In the genomic region with DNA sequence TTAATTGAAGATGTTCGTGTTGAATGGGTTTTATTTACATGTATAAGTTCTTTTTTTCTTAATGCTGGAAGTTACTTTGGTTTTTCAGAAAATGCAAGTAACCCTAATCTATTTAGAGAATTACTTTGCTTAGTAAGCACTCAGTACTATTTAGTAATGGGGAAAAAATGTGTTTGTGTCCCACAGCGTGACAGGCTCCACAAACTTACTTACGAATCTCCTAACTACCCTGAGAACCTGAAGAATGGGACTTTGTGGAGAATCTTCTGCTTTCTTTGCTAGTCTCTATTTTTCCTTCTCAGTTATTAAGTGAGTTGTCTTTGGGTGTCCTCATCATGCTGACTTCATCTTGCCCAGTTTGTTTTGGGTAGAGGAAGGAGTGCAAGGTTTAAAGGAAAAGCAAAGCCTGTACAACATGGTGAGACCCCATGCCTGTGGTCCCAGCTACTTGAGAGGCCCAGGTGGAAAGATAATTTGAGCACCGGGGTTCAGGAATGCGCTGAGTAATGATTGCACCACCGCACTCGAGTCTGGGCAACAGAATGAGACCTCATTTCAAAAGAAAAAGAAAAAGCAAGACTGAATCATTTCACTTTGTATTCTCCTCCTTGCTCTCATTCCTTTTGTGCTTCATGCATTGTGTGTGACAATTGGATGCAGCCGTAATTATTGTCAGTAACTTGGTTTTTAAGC, we compare ENCODE assay signal across 17 cellular contexts. TPM values are rescaled to one million over a fixed set of nuclear protein-coding genes. Genes with fewer than 3 reads are reported as not detected.
A peak's percentile ranks its signal among the peaks of the same experiment; 100 is the strongest.
DNase-seq lines count a peak whose midpoint lies in the region; ATAC-seq and TF ChIP-seq lines count a peak whose summit lies in the region.
"Had no signal": no experiment of that assay in that cellular context is flagged by ENCODE, and none has a peak within 500 bp of the region (broad histone marks: within the 10 kb centered on the region; RNA-seq: fewer than 3 reads in every experiment).

No MANE protein-coding gene starts in this region.

- H3K56ac ChIP-seq in mesendoderm (ENCODE audit: low read length), result no peak overlapping the region

- intact Hi-C loops in mucosa of descending colon (cut with DNase I, micrococcal nuclease), result no loop called here

- peaks cover 0 to 4% (median 0%) of the 10 kb centered on the region in 3 donors for H3K36me3 Mint-ChIP-seq in immature natural killer cell
- H3K36me3 Mint-ChIP-seq: CD8-positive, alpha-beta T cell had no signal

- no peaks in the 10 kb centered on the region for H3K9me3 ChIP-seq in mucosa of descending colon
- H3K9me3 ChIP-seq: gastrocnemius medialis, psoas muscle had no signal

- H3K27me3 Mint-ChIP-seq in immature natural killer cell (ENCODE audit: low read depth in 3 of 3), result peaks cover 0 to 6% (median 0%) of the 10 kb centered on the region in 3 donors
- H3K27me3 Mint-ChIP-seq: memory B cell had no signal

- no peak overlapping the region for H4K5ac ChIP-seq in mesendoderm (ENCODE audit: low read length)

- H2BK120ac ChIP-seq in mesendoderm (ENCODE audit: low read depth, low read length), result no peak overlapping the region

- ATAC-seq in mucosa of descending colon, result no peak
- ATAC-seq: CD8-positive, alpha-beta T cell; gastrocnemius medialis; psoas muscle had no signal

- H2BK15ac ChIP-seq in mesendoderm (replicated peaks; ENCODE audit: low read depth), result no peak overlapping the region

- H3K4me1 Mint-ChIP-seq in immature natural killer cell, result peaks cover 4 to 12% of the 10 kb centered on the region in 2 donors

- peaks cover 13% of the 10 kb centered on the region for H3K79me1 ChIP-seq in mesendoderm (ENCODE audit: low read length)

- no peak overlapping the region for H3K23ac ChIP-seq in mesendoderm (ENCODE audit: low read length)

- H3K4me2 ChIP-seq in mesendoderm (ENCODE audit: low read length), result no peak overlapping the region

- H3K4ac ChIP-seq in mesendoderm (ENCODE audit: low read depth, low read length), result no peak overlapping the region

- H3K36me3 ChIP-seq in mesendoderm (ENCODE audit: control insufficient read depth, insufficient read depth, low read length) (no peaks in the 10 kb centered on the region), mucosa of descending colon (ENCODE audit: low read depth) (no peaks in the 10 kb centered on the region)
- H3K36me3 ChIP-seq: gastrocnemius medialis had no signal

- no peaks in the 10 kb centered on the region for H3K27me3 ChIP-seq in mesendoderm (ENCODE audit: insufficient read depth, low read length, poor library complexity)
- H3K27me3 ChIP-seq: gastrocnemius medialis had no signal

- H3K9ac ChIP-seq in mesendoderm (ENCODE audit: low read length), result no peak overlapping the region

- H3K27ac ChIP-seq in epithelial cell of prostate (peak overlapping the region; percentile 41), mesendoderm (ENCODE audit: low read depth, low read length) (no peak overlapping the region)
- H3K27ac ChIP-seq: gastrocnemius medialis, psoas muscle had no signal

- H3K4me3 ChIP-seq in mesendoderm (ENCODE audit: low read length), result no peak overlapping the region
- no peak overlapping the region for H3K4me3 ChIP-seq in mucosa of descending colon
- H3K4me3 ChIP-seq: gastrocnemius medialis, psoas muscle had no signal

- no peak overlapping the region for H4K8ac ChIP-seq in mesendoderm (ENCODE audit: low read depth, low read length)

- H2AK5ac ChIP-seq in mesendoderm (ENCODE audit: low read length), result no peak overlapping the region

- no peak for TF ChIP-seq CTCF in mucosa of descending colon (IDR thresholded peaks at IDR 0.05)

- H3K79me2 ChIP-seq in mesendoderm (ENCODE audit: control insufficient read depth, insufficient read depth, low read length), result peaks cover 52% of the 10 kb centered on the region

- no peak overlapping the region for H3K18ac ChIP-seq in mesendoderm (ENCODE audit: low read length)

- DNase-seq in EL, result peak; percentile 62
- peak; percentile 18 for DNase-seq in RPMI7951 (ENCODE audit: low read depth)
- DNase-seq in epithelial cell of prostate (ENCODE audit: low read depth, low spot score), result no peak
- peak; percentile 86 for DNase-seq in mesendoderm
- DNase-seq in mucosa of descending colon, result no peak
- no peak for DNase-seq in immature natural killer cell
- DNase-seq in NOMO-1 treated with DMSO at 0.1 percent for 48 hours (lab: John Stamatoyannopoulos, UW; ENCODE audit: unreplicated experiment), result no peak
- no peak for DNase-seq in NCI-H1417 (lab: John Stamatoyannopoulos, UW)
- DNase-seq: activated CD4-positive, CD25-positive, alpha-beta regulatory T cell treated with anti-CD3 and anti-CD28 coated beads, Interleukin-2, amount 50 U/mL, for 72 hours; caudate nucleus; CD8-positive, alpha-beta T cell; gastrocnemius medialis; MV-4-11; NCI-H510A; psoas muscle; stimulated activated CD4-positive, alpha-beta T cell treated with anti-CD3 and anti-CD28 coated beads, Interleukin-4, amount 100 ng/mL, for 4 hours had no signal

- H2BK5ac ChIP-seq in mesendoderm (ENCODE audit: low read length), result no peak overlapping the region

- no peaks in the 10 kb centered on the region for H3K9me3 Mint-ChIP-seq in immature natural killer cell
- H3K9me3 Mint-ChIP-seq: CD8-positive, alpha-beta T cell; memory B cell had no signal

- H3K4me3 Mint-ChIP-seq in immature natural killer cell, result no peak overlapping the region
- H3K4me3 Mint-ChIP-seq: CD8-positive, alpha-beta T cell; memory B cell had no signal

- WGBS in mesendoderm (ENCODE audit: extremely low coverage, insufficient coverage, low lambda C conversion rate), result 100% methylated on average over 1 of the region's 8 CpGs

- H3K4me1 ChIP-seq in mesendoderm (ENCODE audit: control insufficient read depth, low read depth, low read length) (peaks cover 2% of the 10 kb centered on the region), mucosa of descending colon (ENCODE audit: low read depth) (peaks cover 6% of the 10 kb centered on the region)
- H3K4me1 ChIP-seq: gastrocnemius medialis, psoas muscle had no signal

- H3K27ac Mint-ChIP-seq in immature natural killer cell, result no peak overlapping the region
- H3K27ac Mint-ChIP-seq: CD8-positive, alpha-beta T cell; memory B cell had no signal

RNA-seq across cellular contexts. Expression of a gene that starts 10.2 kb away (rescaled TPM):
- 8.6 and 10.9 TPM in 2 replicates for total RNA-seq in RPMI7951 (2014; rRNA removed; shearing (Covaris generic))
- 76.3 TPM for polyA plus RNA-seq in mesendoderm (2013, experiment 1 of 2)
- 81.0 TPM for polyA plus RNA-seq in mesendoderm (2013, experiment 2 of 2)
- 100 to 1,000 TPM; 161 to 309 (median 256) TPM for total RNA-seq in mucosa of descending colon
- polyA plus RNA-seq in immature natural killer cell, result 1 to 10 TPM in 2 of 3 donors, under 1 TPM in 1; 0.62 to 2.2 (median 2.0) TPM

Comparison
In these comparisons a context has a peak if more than half of its experiments do, and no peak if none do; other contexts are left out.
1. DNase-seq: peak in EL (single experiment), RPMI7951 (single experiment) and mesendoderm (single experiment); none in epithelial cell of prostate (single experiment), mucosa of descending colon (0 of 3), immature natural killer cell (0 of 3), NOMO-1 treated with DMSO at 0.1 percent for 48 hours (single experiment) and NCI-H1417 (0 of 3).
2. RNA of a gene that starts 10.2 kb away (total RNA-seq): 161 to 309 TPM in mucosa of descending colon; 8.6 to 10.9 TPM in RPMI7951; every median in the first group is over 10 times any median in the second.